Comparison of ENCODE assay signal across 3 cellular contexts in genomic region chr9:13318027-13318426, GRCh38.
TF ChIP-seq lines count a peak whose summit lies in the region.

No MANE protein-coding gene starts in this region.

TF ChIP-seq in HepG2, 621 proteins besides CTCF, POLR2A, EP300 and RAD21:
- TF ChIP-seq ZNF331 (CRISPR knock-in tag; IDR thresholded peaks at IDR 0.05) (peak; percentile 98), SNRNP70 (IDR thresholded peaks at IDR 0.05; ENCODE audit: low read depth, low read length) (no peak)

TF ChIP-seq in GM23338, 12 proteins besides CTCF, POLR2A, EP300 and RAD21:
- TF ChIP-seq ZNF331 (CRISPR knock-in tag; IDR thresholded peaks at IDR 0.05; ENCODE audit: low read depth) (peak; percentile 95), JUNB (IDR thresholded peaks at IDR 0.05; ENCODE audit: unreplicated experiment) (no peak)

TF ChIP-seq in HEK293, 187 proteins besides CTCF, POLR2A, EP300 and RAD21:
- no peak for TF ChIP-seq ZNF558 (tag by site-specific recombination; IDR thresholded peaks at IDR 0.05)
- TF ChIP-seq ZNF350 (tag by site-specific recombination; IDR thresholded peaks at IDR 0.05): no peak
- peak; percentile 48 for TF ChIP-seq SETDB1 (IDR thresholded peaks at IDR 0.05; ENCODE audit: insufficient read length, low read length)
